Comparison of ENCODE assay signal across 9 cellular contexts in genomic region chr19:57682226-57682766, GRCh38. TPM values are rescaled to one million over a fixed set of nuclear protein-coding genes. Genes with fewer than 3 reads are reported as not detected.
A peak's percentile ranks its signal among the peaks of the same experiment; 100 is the strongest.
DNase-seq lines count a peak whose midpoint lies in the region; ATAC-seq and TF ChIP-seq lines count a peak whose summit lies in the region.
"Had no signal": no experiment of that assay in that cellular context is flagged by ENCODE, and none has a peak within 500 bp of the region (broad histone marks: within the 10 kb centered on the region; RNA-seq: fewer than 3 reads in every experiment).

No MANE protein-coding gene starts in this region.

- H3F3A ChIP-seq in neural progenitor cell (ENCODE audit: low read depth), result peaks cover 6% of the 10 kb centered on the region

- H4K20me1 ChIP-seq in neural progenitor cell (ENCODE audit: low read depth), result no peaks in the 10 kb centered on the region

- DNase-seq in CD8-positive, alpha-beta memory T cell, result no peak
- DNase-seq in Jurkat, Clone E6-1 (ENCODE audit: low read depth, low spot score), result peak; percentile 6
- no peak for DNase-seq in dorsolateral prefrontal cortex
- no peak for DNase-seq in neural progenitor cell (ENCODE audit: low spot score)
- DNase-seq in activated CD4-positive, CD25-positive, alpha-beta regulatory T cell treated with anti-CD3 and anti-CD28 coated beads, Interleukin-2, amount 50 U/mL, for 72 hours, result no peak
- DNase-seq in HuH-7 (ENCODE audit: low spot score), result no peak

- H2AFZ ChIP-seq in neural progenitor cell (replicated peaks), result peak overlapping the region; percentile 97

- peaks cover 56% of the 10 kb centered on the region for H3K9me3 ChIP-seq in CD8-positive, alpha-beta memory T cell (ENCODE audit: low read length)
- peaks cover 30% of the 10 kb centered on the region for H3K9me3 ChIP-seq in neural progenitor cell (ENCODE audit: low read depth)

- no peaks in the 10 kb centered on the region for H3K27me3 ChIP-seq in CD8-positive, alpha-beta memory T cell (ENCODE audit: insufficient read depth, low read length, poor library complexity, severe bottlenecking)
- H3K27me3 ChIP-seq in dorsolateral prefrontal cortex (peaks cover 0 to under 1% (median 0%) of the 10 kb centered on the region in 45 donors), neural progenitor cell (peaks cover 26% of the 10 kb centered on the region)

- no peak for ATAC-seq in HG03159 (IDR thresholded peaks at IDR 0.05; ENCODE audit: unreplicated experiment)
- no peak for ATAC-seq in HG03045 (IDR thresholded peaks at IDR 0.05; ENCODE audit: unreplicated experiment)

- intact Hi-C loops in dorsolateral prefrontal cortex (cut with DNase I), result loop anchor here (5.0 to 10.0 kb wide), 5 partner anchors 50 to 107 kb away; partner anchors contain the start of genes ZIK1 (in 1 of the 2), ZNF134 (in 1 of the 2), ZNF211 (in 1 of the 2) and ZNF416 (in 1 of the 2)

- H3K4me3 ChIP-seq in CD8-positive, alpha-beta memory T cell (ENCODE audit: low read length), result peak overlapping the region; percentile 87
- peak overlapping the region; percentile 68 for H3K4me3 ChIP-seq in Jurkat, Clone E6-1 (ENCODE audit: low read length)
- peak overlapping the region; percentile 71 to 100 (median 91) for H3K4me3 ChIP-seq in dorsolateral prefrontal cortex
- peak overlapping the region; percentile 95 for H3K4me3 ChIP-seq in neural progenitor cell

- TF ChIP-seq CTCF in dorsolateral prefrontal cortex (IDR thresholded peaks at IDR 0.05 in 54 of 56, conservative IDR thresholded peaks at IDR 0.05 in 2 of 56; ENCODE audit: low read depth in 1 of 56, partially characterized antibody in 56 of 56) (no peak), neural progenitor cell (IDR thresholded peaks at IDR 0.05) (no peak)

- CTCF ChIA-PET in CD8-positive, alpha-beta memory T cell (lab: Charles Lee), result interaction anchor here (0.8 to 2.0 kb wide), 10 partner anchors 10 to 780 kb away, joined by 3 to 5 read pairs (median 4); partner anchors contain the start of genes ZNF154, ZNF772 and ZNF776

- peaks cover 39 to 80% (median 64%) of the 10 kb centered on the region in 5 donors for H3K9me3 Mint-ChIP-seq in CD8-positive, alpha-beta memory T cell
- peaks cover 80% of the 10 kb centered on the region for H3K9me3 Mint-ChIP-seq in neural progenitor cell

- peaks cover 10 to 12% of the 10 kb centered on the region in 2 donors for H3K27me3 Mint-ChIP-seq in CD8-positive, alpha-beta memory T cell
- H3K27me3 Mint-ChIP-seq in neural progenitor cell (ENCODE audit: insufficient read depth, low read depth), result peaks cover 18% of the 10 kb centered on the region

- peaks cover 55% of the 10 kb centered on the region for H3K79me2 ChIP-seq in neural progenitor cell (ENCODE audit: low read depth)

- peak overlapping the region; percentile 58 for H3K27ac ChIP-seq in CD8-positive, alpha-beta memory T cell (ENCODE audit: low read depth, low read length)
- H3K27ac ChIP-seq in dorsolateral prefrontal cortex, result peak overlapping the region in 5 of 59 donors; percentile 1 to 64 (median 35)
- H3K27ac ChIP-seq in neural progenitor cell, result no peak overlapping the region

- H3K9ac ChIP-seq in neural progenitor cell, result peak overlapping the region; percentile 95

- POLR2A ChIA-PET in CD8-positive, alpha-beta memory T cell (lab: Charles Lee), result interaction anchor here (1.0 to 2.3 kb wide), 7 partner anchors 26 to 412 kb away, joined by 3 to 24 read pairs (median 4); partner anchors contain the start of genes ZNF134, ZNF154, ZNF417 and ZNF549

- H3K4me3 Mint-ChIP-seq in CD8-positive, alpha-beta memory T cell, result peak overlapping the region; percentile 94 to 99 (median 98)
- peak overlapping the region; percentile 96 for H3K4me3 Mint-ChIP-seq in neural progenitor cell

- H3K4me1 ChIP-seq in CD8-positive, alpha-beta memory T cell (ENCODE audit: insufficient read depth, low read length), result peaks cover 18% of the 10 kb centered on the region
- peaks cover 9% of the 10 kb centered on the region for H3K4me1 ChIP-seq in neural progenitor cell

- H3K36me3 Mint-ChIP-seq in CD8-positive, alpha-beta memory T cell, result peaks cover 42 to 75% (median 59%) of the 10 kb centered on the region in 3 donors
- peaks cover 58% of the 10 kb centered on the region for H3K36me3 Mint-ChIP-seq in neural progenitor cell

- H3K4me1 Mint-ChIP-seq in CD8-positive, alpha-beta memory T cell, result peaks cover 39 to 48% (median 48%) of the 10 kb centered on the region in 3 donors
- peaks cover 13% of the 10 kb centered on the region for H3K4me1 Mint-ChIP-seq in neural progenitor cell

- peak overlapping the region; percentile 77 to 97 (median 95) for H3K27ac Mint-ChIP-seq in CD8-positive, alpha-beta memory T cell
- peak overlapping the region; percentile 81 for H3K27ac Mint-ChIP-seq in neural progenitor cell

- H3K36me3 ChIP-seq in CD8-positive, alpha-beta memory T cell (ENCODE audit: insufficient read depth, low read length), result peaks cover 39% of the 10 kb centered on the region
- peaks cover 41% of the 10 kb centered on the region for H3K36me3 ChIP-seq in neural progenitor cell

- peak overlapping the region; percentile 100 for H3K4me2 ChIP-seq in neural progenitor cell

RNA-seq across cellular contexts. Expression of gene ZNF551, which starts 0.5 kb away (rescaled TPM):
- total RNA-seq in CD8-positive, alpha-beta memory T cell, result 10 to 100 TPM; 14.5 to 15.6 TPM
- 7.8 TPM for polyA plus RNA-seq in CD8-positive, alpha-beta memory T cell
- 8.1 TPM for polyA plus RNA-seq in Jurkat, Clone E6-1 (2012; ENCODE audit: insufficient read depth, insufficient read length)
- total RNA-seq in dorsolateral prefrontal cortex (1 to 10 TPM; 3.2 to 9.3 (median 5.8) TPM), neural progenitor cell (ENCODE audit: low replicate concordance) (31.7 and 36.7 TPM in 2 replicates)

RNA-seq across cellular contexts. Expression of gene ZSCAN4, which starts 13.6 kb away (rescaled TPM):
- total RNA-seq in CD8-positive, alpha-beta memory T cell, result not detected
- not detected for polyA plus RNA-seq in CD8-positive, alpha-beta memory T cell
- polyA plus RNA-seq in Jurkat, Clone E6-1 (2012; ENCODE audit: insufficient read depth, insufficient read length), result not detected
- total RNA-seq in dorsolateral prefrontal cortex (under 1 TPM in 2 of 120 experiments, not detected in 118; 0.24 to 0.25 TPM), neural progenitor cell (ENCODE audit: low replicate concordance) (not detected in 2 replicates)
- total RNA-seq: HT1080 had no signal

RNA-seq across cellular contexts. Expression of gene ZNF154, which starts 26.7 kb away (rescaled TPM):
- 1 to 10 TPM; 6.5 to 7.7 TPM for total RNA-seq in CD8-positive, alpha-beta memory T cell
- 2.2 TPM for polyA plus RNA-seq in CD8-positive, alpha-beta memory T cell
- polyA plus RNA-seq in Jurkat, Clone E6-1 (2012; ENCODE audit: insufficient read depth, insufficient read length), result 0.15 TPM
- total RNA-seq in dorsolateral prefrontal cortex, result 10 to 100 TPM in 118 of 120 experiments, 1 to 10 TPM in 2; 8.5 to 30.9 (median 19.2) TPM
- total RNA-seq in neural progenitor cell (ENCODE audit: low replicate concordance), result 16.9 and 17.3 TPM in 2 replicates
- total RNA-seq: HT1080 had no signal

RNA-seq across cellular contexts. Expression of gene ZNF671, which starts 45.1 kb away (rescaled TPM):
- total RNA-seq in CD8-positive, alpha-beta memory T cell, result 10 to 100 TPM; 10.6 to 11.0 TPM
- polyA plus RNA-seq in CD8-positive, alpha-beta memory T cell, result 24.3 TPM
- polyA plus RNA-seq in Jurkat, Clone E6-1 (2012; ENCODE audit: insufficient read depth, insufficient read length), result 10.2 TPM
- total RNA-seq in dorsolateral prefrontal cortex (10 to 100 TPM in 119 of 120 experiments, 1 to 10 TPM in 1; 9.9 to 22.4 (median 15.3) TPM), neural progenitor cell (ENCODE audit: low replicate concordance) (15.4 and 17.3 TPM in 2 replicates)

RNA-seq across cellular contexts. Expression of gene ZNF211, which starts 49.3 kb away (rescaled TPM):
- total RNA-seq in CD8-positive, alpha-beta memory T cell, result 10 to 100 TPM; 12.1 TPM
- polyA plus RNA-seq in CD8-positive, alpha-beta memory T cell, result 17.9 TPM
- 9.7 TPM for polyA plus RNA-seq in Jurkat, Clone E6-1 (2012; ENCODE audit: insufficient read depth, insufficient read length)
- total RNA-seq in dorsolateral prefrontal cortex (10 to 100 TPM; 14.6 to 37.0 (median 23.5) TPM), neural progenitor cell (ENCODE audit: low replicate concordance) (27.0 and 42.1 TPM in 2 replicates)
